1 cellular context compared by ENCODE assay signal in the genomic region with DNA sequence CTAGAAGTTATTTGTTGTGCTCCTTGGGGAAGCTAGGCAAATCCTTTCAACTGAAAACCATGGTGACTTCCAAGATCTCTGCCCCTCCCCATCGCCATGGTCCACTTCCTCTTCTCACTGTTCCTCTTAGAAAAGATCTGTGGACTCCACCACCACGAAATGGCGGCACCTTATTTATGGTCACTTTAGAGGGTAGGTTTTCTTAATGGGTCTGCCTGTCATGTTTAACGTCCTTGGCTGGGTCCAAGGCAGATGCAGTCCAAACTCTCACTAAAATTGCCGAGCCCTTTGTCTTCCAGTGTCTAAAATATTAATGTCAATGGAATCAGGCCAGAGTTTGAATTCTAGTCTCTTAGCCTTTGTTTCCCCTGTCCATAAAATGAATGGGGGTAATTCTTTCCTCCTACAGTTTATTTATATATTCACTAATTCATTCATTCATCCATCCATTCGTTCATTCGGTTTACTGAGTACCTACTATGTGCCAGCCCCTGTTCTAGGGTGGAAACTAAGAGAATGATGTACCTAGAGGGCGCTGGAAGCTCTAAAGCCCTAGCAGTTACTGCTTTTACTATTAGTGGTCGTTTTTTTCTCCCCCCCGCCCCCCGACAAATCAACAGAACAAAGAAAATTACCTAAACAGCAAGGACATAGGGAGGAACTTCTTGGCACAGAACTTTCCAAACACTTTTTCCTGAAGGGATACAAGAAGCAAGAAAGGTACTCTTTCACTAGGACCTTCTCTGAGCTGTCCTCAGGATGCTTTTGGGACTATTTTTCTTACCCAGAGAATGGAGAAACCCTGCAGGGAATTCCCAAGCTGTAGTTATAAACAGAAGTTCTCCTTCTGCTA.
A peak's percentile ranks its signal among the peaks of the same experiment; 100 is the strongest.
TF ChIP-seq lines count a peak whose summit lies in the region.

No MANE protein-coding gene starts in this region.

TF ChIP-seq in K562, 482 proteins besides CTCF, POLR2A, EP300 and RAD21 (continues in another document):
- peak; percentile 78 for TF ChIP-seq NFRKB (IDR thresholded peaks at IDR 0.05; ENCODE audit: low read depth)
- no peak for TF ChIP-seq NFATC3 (IDR thresholded peaks at IDR 0.05)
- 0 out of 2 replicates have a peak, but pooled peaks have one; percentile 57 for TF ChIP-seq ZNF644 (tag; IDR thresholded peaks at IDR 0.05; ENCODE audit: low read depth)
- TF ChIP-seq SRF (CRISPR knock-in tag; IDR thresholded peaks at IDR 0.05) = no peak
- no peak for TF ChIP-seq SP2 (IDR thresholded peaks at IDR 0.05; ENCODE audit: extremely low read depth, low read depth, low read length, poor library complexity, severe bottlenecking)
- TF ChIP-seq, protein P1, sequence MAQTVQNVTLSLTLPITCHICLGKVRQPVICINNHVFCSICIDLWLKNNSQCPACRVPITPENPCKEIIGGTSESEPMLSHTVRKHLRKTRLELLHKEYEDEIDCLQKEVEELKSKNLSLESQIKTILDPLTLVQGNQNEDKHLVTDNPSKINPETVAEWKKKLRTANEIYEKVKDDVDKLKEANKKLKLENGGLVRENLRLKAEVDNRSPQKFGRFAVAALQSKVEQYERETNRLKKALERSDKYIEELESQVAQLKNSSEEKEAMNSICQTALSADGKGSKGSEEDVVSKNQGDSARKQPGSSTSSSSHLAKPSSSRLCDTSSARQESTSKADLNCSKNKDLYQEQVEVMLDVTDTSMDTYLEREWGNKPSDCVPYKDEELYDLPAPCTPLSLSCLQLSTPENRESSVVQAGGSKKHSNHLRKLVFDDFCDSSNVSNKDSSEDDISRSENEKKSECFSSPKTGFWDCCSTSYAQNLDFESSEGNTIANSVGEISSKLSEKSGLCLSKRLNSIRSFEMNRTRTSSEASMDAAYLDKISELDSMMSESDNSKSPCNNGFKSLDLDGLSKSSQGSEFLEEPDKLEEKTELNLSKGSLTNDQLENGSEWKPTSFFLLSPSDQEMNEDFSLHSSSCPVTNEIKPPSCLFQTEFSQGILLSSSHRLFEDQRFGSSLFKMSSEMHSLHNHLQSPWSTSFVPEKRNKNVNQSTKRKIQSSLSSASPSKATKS (CRISPR knock-in tag; IDR thresholded peaks at IDR 0.05) = no peak
- TF ChIP-seq, protein P2, sequence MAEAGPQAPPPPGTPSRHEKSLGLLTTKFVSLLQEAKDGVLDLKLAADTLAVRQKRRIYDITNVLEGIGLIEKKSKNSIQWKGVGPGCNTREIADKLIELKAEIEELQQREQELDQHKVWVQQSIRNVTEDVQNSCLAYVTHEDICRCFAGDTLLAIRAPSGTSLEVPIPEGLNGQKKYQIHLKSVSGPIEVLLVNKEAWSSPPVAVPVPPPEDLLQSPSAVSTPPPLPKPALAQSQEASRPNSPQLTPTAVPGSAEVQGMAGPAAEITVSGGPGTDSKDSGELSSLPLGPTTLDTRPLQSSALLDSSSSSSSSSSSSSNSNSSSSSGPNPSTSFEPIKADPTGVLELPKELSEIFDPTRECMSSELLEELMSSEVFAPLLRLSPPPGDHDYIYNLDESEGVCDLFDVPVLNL (CRISPR knock-in tag; IDR thresholded peaks at IDR 0.05; ENCODE audit: low read depth) = no peak
- TF ChIP-seq, protein P3, sequence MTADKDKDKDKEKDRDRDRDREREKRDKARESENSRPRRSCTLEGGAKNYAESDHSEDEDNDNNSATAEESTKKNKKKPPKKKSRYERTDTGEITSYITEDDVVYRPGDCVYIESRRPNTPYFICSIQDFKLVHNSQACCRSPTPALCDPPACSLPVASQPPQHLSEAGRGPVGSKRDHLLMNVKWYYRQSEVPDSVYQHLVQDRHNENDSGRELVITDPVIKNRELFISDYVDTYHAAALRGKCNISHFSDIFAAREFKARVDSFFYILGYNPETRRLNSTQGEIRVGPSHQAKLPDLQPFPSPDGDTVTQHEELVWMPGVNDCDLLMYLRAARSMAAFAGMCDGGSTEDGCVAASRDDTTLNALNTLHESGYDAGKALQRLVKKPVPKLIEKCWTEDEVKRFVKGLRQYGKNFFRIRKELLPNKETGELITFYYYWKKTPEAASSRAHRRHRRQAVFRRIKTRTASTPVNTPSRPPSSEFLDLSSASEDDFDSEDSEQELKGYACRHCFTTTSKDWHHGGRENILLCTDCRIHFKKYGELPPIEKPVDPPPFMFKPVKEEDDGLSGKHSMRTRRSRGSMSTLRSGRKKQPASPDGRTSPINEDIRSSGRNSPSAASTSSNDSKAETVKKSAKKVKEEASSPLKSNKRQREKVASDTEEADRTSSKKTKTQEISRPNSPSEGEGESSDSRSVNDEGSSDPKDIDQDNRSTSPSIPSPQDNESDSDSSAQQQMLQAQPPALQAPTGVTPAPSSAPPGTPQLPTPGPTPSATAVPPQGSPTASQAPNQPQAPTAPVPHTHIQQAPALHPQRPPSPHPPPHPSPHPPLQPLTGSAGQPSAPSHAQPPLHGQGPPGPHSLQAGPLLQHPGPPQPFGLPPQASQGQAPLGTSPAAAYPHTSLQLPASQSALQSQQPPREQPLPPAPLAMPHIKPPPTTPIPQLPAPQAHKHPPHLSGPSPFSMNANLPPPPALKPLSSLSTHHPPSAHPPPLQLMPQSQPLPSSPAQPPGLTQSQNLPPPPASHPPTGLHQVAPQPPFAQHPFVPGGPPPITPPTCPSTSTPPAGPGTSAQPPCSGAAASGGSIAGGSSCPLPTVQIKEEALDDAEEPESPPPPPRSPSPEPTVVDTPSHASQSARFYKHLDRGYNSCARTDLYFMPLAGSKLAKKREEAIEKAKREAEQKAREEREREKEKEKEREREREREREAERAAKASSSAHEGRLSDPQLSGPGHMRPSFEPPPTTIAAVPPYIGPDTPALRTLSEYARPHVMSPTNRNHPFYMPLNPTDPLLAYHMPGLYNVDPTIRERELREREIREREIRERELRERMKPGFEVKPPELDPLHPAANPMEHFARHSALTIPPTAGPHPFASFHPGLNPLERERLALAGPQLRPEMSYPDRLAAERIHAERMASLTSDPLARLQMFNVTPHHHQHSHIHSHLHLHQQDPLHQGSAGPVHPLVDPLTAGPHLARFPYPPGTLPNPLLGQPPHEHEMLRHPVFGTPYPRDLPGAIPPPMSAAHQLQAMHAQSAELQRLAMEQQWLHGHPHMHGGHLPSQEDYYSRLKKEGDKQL (CRISPR knock-in tag; IDR thresholded peaks at IDR 0.05; ENCODE audit: borderline replicate concordance) = no peak
- TF ChIP-seq ZNF436 (CRISPR knock-in tag; IDR thresholded peaks at IDR 0.05) = no peak
- TF ChIP-seq ZSCAN32 (CRISPR knock-in tag; IDR thresholded peaks at IDR 0.05) = no peak
- TF ChIP-seq, protein P4, sequence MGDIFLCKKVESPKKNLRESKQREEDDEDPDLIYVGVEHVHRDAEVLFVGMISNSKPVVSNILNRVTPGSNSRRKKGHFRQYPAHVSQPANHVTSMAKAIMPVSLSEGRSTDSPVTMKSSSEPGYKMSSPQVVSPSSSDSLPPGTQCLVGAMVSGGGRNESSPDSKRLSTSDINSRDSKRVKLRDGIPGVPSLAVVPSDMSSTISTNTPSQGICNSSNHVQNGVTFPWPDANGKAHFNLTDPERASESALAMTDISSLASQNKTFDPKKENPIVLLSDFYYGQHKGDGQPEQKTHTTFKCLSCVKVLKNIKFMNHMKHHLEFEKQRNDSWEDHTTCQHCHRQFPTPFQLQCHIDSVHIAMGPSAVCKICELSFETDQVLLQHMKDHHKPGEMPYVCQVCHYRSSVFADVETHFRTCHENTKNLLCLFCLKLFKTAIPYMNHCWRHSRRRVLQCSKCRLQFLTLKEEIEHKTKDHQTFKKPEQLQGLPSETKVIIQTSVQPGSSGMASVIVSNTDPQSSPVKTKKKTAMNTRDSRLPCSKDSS (IDR thresholded peaks at IDR 0.05; ENCODE audit: low read depth, partially characterized antibody) = no peak
- TF ChIP-seq, protein P5, sequence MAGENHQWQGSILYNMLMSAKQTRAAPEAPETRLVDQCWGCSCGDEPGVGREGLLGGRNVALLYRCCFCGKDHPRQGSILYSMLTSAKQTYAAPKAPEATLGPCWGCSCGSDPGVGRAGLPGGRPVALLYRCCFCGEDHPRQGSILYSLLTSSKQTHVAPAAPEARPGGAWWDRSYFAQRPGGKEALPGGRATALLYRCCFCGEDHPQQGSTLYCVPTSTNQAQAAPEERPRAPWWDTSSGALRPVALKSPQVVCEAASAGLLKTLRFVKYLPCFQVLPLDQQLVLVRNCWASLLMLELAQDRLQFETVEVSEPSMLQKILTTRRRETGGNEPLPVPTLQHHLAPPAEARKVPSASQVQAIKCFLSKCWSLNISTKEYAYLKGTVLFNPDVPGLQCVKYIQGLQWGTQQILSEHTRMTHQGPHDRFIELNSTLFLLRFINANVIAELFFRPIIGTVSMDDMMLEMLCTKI (IDR thresholded peaks at IDR 0.05; ENCODE audit: partially characterized antibody) = no peak
- TF ChIP-seq CBX3 (IDR thresholded peaks at IDR 0.05; ENCODE audit: borderline replicate concordance in 1 of 2, low read length in 2 of 2) = no peak
- TF ChIP-seq BCOR (IDR thresholded peaks at IDR 0.05) = peak; percentile 60
- TF ChIP-seq, protein P6, sequence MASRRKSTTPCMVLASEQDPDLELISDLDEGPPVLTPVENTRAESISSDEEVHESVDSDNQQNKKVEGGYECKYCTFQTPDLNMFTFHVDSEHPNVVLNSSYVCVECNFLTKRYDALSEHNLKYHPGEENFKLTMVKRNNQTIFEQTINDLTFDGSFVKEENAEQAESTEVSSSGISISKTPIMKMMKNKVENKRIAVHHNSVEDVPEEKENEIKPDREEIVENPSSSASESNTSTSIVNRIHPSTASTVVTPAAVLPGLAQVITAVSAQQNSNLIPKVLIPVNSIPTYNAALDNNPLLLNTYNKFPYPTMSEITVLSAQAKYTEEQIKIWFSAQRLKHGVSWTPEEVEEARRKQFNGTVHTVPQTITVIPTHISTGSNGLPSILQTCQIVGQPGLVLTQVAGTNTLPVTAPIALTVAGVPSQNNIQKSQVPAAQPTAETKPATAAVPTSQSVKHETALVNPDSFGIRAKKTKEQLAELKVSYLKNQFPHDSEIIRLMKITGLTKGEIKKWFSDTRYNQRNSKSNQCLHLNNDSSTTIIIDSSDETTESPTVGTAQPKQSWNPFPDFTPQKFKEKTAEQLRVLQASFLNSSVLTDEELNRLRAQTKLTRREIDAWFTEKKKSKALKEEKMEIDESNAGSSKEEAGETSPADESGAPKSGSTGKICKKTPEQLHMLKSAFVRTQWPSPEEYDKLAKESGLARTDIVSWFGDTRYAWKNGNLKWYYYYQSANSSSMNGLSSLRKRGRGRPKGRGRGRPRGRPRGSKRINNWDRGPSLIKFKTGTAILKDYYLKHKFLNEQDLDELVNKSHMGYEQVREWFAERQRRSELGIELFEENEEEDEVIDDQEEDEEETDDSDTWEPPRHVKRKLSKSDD (conservative IDR thresholded peaks at IDR 0.05; ENCODE audit: low read length) = 0 out of 2 replicates have a peak, but pooled peaks have one; percentile 20
- peak; percentile 84 for TF ChIP-seq ADNP (tag; IDR thresholded peaks at IDR 0.05)
- TF ChIP-seq ARHGAP35 (IDR thresholded peaks at IDR 0.05; ENCODE audit: partially characterized antibody) = no peak
- no peak for TF ChIP-seq ASH1L (IDR thresholded peaks at IDR 0.05; ENCODE audit: borderline replicate concordance, low read depth, partially characterized antibody)
- no peak for TF ChIP-seq MYNN (IDR thresholded peaks at IDR 0.05)
- no peak for TF ChIP-seq MYNN (CRISPR knock-in tag; IDR thresholded peaks at IDR 0.05)
- TF ChIP-seq ZKSCAN1 (IDR thresholded peaks at IDR 0.05; ENCODE audit: low read depth, low read length) = peak; percentile 100
- TF ChIP-seq HNRNPH1 (optimal IDR thresholded peaks at IDR 0.05; ENCODE audit: low read depth, low read length) = no peak
- no peak for TF ChIP-seq JUN (IDR thresholded peaks at IDR 0.05; ENCODE audit: borderline replicate concordance, low read depth, low read length)
- no peak for TF ChIP-seq JUN (CRISPR knock-in tag; IDR thresholded peaks at IDR 0.05; ENCODE audit: borderline replicate concordance)
- TF ChIP-seq, protein P7, sequence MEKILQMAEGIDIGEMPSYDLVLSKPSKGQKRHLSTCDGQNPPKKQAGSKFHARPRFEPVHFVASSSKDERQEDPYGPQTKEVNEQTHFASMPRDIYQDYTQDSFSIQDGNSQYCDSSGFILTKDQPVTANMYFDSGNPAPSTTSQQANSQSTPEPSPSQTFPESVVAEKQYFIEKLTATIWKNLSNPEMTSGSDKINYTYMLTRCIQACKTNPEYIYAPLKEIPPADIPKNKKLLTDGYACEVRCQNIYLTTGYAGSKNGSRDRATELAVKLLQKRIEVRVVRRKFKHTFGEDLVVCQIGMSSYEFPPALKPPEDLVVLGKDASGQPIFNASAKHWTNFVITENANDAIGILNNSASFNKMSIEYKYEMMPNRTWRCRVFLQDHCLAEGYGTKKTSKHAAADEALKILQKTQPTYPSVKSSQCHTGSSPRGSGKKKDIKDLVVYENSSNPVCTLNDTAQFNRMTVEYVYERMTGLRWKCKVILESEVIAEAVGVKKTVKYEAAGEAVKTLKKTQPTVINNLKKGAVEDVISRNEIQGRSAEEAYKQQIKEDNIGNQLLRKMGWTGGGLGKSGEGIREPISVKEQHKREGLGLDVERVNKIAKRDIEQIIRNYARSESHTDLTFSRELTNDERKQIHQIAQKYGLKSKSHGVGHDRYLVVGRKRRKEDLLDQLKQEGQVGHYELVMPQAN (IDR thresholded peaks at IDR 0.05; ENCODE audit: borderline replicate concordance) = no peak
- no peak for TF ChIP-seq PTRF (tag; IDR thresholded peaks at IDR 0.05)
- no peak for TF ChIP-seq MAZ (CRISPR knock-in tag; conservative IDR thresholded peaks at IDR 0.05 in 1 of 2, IDR thresholded peaks at IDR 0.05 in 1 of 2)
- 0 out of 2 replicates have a peak, but pooled peaks have one; percentile 11 for TF ChIP-seq TRIM28 (IDR thresholded peaks at IDR 0.05)
- 0 out of 4 replicates have a peak, but pooled peaks of 1 of the 2 experiments have one; percentile 4 for TF ChIP-seq TBL1XR1 (IDR thresholded peaks at IDR 0.05; ENCODE audit: low read length in 2 of 2)
- TF ChIP-seq RHOXF2B (CRISPR knock-in tag; conservative IDR thresholded peaks at IDR 0.05) = no peak
- no peak for TF ChIP-seq TGIF2 (CRISPR knock-in tag; IDR thresholded peaks at IDR 0.05)
- TF ChIP-seq, protein P8, sequence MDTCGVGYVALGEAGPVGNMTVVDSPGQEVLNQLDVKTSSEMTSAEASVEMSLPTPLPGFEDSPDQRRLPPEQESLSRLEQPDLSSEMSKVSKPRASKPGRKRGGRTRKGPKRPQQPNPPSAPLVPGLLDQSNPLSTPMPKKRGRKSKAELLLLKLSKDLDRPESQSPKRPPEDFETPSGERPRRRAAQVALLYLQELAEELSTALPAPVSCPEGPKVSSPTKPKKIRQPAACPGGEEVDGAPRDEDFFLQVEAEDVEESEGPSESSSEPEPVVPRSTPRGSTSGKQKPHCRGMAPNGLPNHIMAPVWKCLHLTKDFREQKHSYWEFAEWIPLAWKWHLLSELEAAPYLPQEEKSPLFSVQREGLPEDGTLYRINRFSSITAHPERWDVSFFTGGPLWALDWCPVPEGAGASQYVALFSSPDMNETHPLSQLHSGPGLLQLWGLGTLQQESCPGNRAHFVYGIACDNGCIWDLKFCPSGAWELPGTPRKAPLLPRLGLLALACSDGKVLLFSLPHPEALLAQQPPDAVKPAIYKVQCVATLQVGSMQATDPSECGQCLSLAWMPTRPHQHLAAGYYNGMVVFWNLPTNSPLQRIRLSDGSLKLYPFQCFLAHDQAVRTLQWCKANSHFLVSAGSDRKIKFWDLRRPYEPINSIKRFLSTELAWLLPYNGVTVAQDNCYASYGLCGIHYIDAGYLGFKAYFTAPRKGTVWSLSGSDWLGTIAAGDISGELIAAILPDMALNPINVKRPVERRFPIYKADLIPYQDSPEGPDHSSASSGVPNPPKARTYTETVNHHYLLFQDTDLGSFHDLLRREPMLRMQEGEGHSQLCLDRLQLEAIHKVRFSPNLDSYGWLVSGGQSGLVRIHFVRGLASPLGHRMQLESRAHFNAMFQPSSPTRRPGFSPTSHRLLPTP (IDR thresholded peaks at IDR 0.05; ENCODE audit: borderline replicate concordance, extremely low read depth, insufficient read length) = no peak
- peak; percentile 79 for TF ChIP-seq EHMT2 (IDR thresholded peaks at IDR 0.05)
- no peak for TF ChIP-seq ZNF140 (CRISPR knock-in tag; IDR thresholded peaks at IDR 0.05)
- 0 out of 2 replicates have a peak, but pooled peaks have one; percentile 25 for TF ChIP-seq GABPA (tag; conservative IDR thresholded peaks at IDR 0.05; ENCODE audit: low read depth)
- TF ChIP-seq ZBTB7A (IDR thresholded peaks at IDR 0.05; ENCODE audit: borderline replicate concordance, control insufficient read depth, low read depth, low read length) = 0 out of 2 replicates have a peak, but pooled peaks have one; percentile 18
- peak; percentile 100 for TF ChIP-seq SPI1 (IDR thresholded peaks at IDR 0.05; ENCODE audit: borderline replicate concordance, low read depth, low read length)
